Comparison of ENCODE assay signal across 2 cellular contexts in genomic region chr9:68759981-68760673, GRCh38.
TF ChIP-seq lines count a peak whose summit lies in the region.

No MANE protein-coding gene starts in this region.

TF ChIP-seq in HepG2, 621 proteins besides CTCF, POLR2A, EP300 and RAD21 (continues in another document):
- TF ChIP-seq HNF4A (CRISPR knock-in tag; IDR thresholded peaks at IDR 0.05) (peak; percentile 46), E2F1 (CRISPR knock-in tag; IDR thresholded peaks at IDR 0.05) (no peak), ZNF543 (CRISPR knock-in tag; IDR thresholded peaks at IDR 0.05) (0 out of 2 replicates have a peak, but pooled peaks have one; percentile 39), ZNF367 (CRISPR knock-in tag; IDR thresholded peaks at IDR 0.05; ENCODE audit: borderline replicate concordance) (no peak), ZKSCAN5 (CRISPR knock-in tag; IDR thresholded peaks at IDR 0.05) (peak; percentile 77; the same call in 1 of the 2 replicates), ZNF264 (CRISPR knock-in tag; IDR thresholded peaks at IDR 0.05) (peak; percentile 94), PAXIP1 (CRISPR knock-in tag; conservative IDR thresholded peaks at IDR 0.05) (0 out of 2 replicates have a peak, but pooled peaks have one; percentile 41), PRDM10 (CRISPR knock-in tag; IDR thresholded peaks at IDR 0.05; ENCODE audit: low read depth) (peak; percentile 80), ZNF138 (CRISPR knock-in tag; IDR thresholded peaks at IDR 0.05; ENCODE audit: low read depth) (no peak), ZC3H13 (CRISPR knock-in tag; IDR thresholded peaks at IDR 0.05) (no peak), ZMAT5 (CRISPR knock-in tag; IDR thresholded peaks at IDR 0.05; ENCODE audit: borderline replicate concordance, low read depth) (no peak), ZKSCAN1 (IDR thresholded peaks at IDR 0.05; ENCODE audit: low read length) (no peak), HNF4G (IDR thresholded peaks at IDR 0.05; ENCODE audit: borderline replicate concordance, low read depth, low read length) (0 out of 2 replicates have a peak, but pooled peaks have one; percentile 32), HNF4G (CRISPR knock-in tag; IDR thresholded peaks at IDR 0.05; ENCODE audit: borderline replicate concordance, low read depth) (no peak), ZNF446 (CRISPR knock-in tag; IDR thresholded peaks at IDR 0.05) (no peak), GMEB2 (CRISPR knock-in tag; IDR thresholded peaks at IDR 0.05; ENCODE audit: low read depth) (no peak)

TF ChIP-seq in H1, 55 proteins besides CTCF, POLR2A, EP300 and RAD21:
- TF ChIP-seq USF2 (IDR thresholded peaks at IDR 0.05; ENCODE audit: low read length) = no peak
- TF ChIP-seq JUND (IDR thresholded peaks at IDR 0.05; ENCODE audit: low read length) = no peak
- TF ChIP-seq RBBP5 (IDR thresholded peaks at IDR 0.05; ENCODE audit: borderline replicate concordance, low read depth, low read length) = no peak
